8 cellular contexts compared by ENCODE assay signal in genomic region chr13:112712451-112712881, GRCh38. TPM values are rescaled to one million over a fixed set of nuclear protein-coding genes. Genes with fewer than 3 reads are reported as not detected.
DNase-seq lines count a peak whose midpoint lies in the region; ATAC-seq, FAIRE-seq and TF ChIP-seq lines count a peak whose summit lies in the region.

No MANE protein-coding gene starts in this region.

- in situ Hi-C loops in transverse colon (cut with MboI; ENCODE audit: low pct_ligation_motif_present in 1 of 4, low pct_unique_long_range_greater_than_20kb in 1 of 4, low sequenced_read_pairs in 3 of 4) = no loop called here

- H3K4me2 ChIP-seq in OCI-LY7 (ENCODE audit: low read length) = no peak overlapping the region

- no peaks in the 10 kb centered on the region; the same call in 1 of the 2 replicates for H4K20me1 ChIP-seq in OCI-LY7 (ENCODE audit: insufficient read depth, low read length)

- no peak for TF ChIP-seq EP300 in gastroesophageal sphincter (IDR thresholded peaks at IDR 0.05)
- no peak for TF ChIP-seq EP300 in transverse colon (IDR thresholded peaks at IDR 0.05; ENCODE audit: low read depth)

- no peak for DNase-seq in transverse colon
- DNase-seq in GM12892 (ENCODE audit: insufficient read length) = no peak
- no peak for DNase-seq in mesenteric fat pad (ENCODE audit: low spot score)
- no peak for DNase-seq in OCI-LY7 (ENCODE audit: low spot score)

- TF ChIP-seq POLR2A in gastroesophageal sphincter (IDR thresholded peaks at IDR 0.05) (no peak), transverse colon (IDR thresholded peaks at IDR 0.05) (no peak), GM12892 (IDR thresholded peaks at IDR 0.05; ENCODE audit: low read depth, low read length) (no peak)

- no peak for FAIRE-seq in GM12892 (lab: Jason Lieb, UNC)

- H3K4me1 ChIP-seq in gastroesophageal sphincter (peaks cover 0 to 44% (median 23%) of the 10 kb centered on the region in 3 donors), neuron (ENCODE audit: insufficient read depth, low read length) (peaks cover 20% of the 10 kb centered on the region), transverse colon (peaks cover 17 to 21% (median 18%) of the 10 kb centered on the region in 4 donors), OCI-LY7 (ENCODE audit: insufficient read depth, low read length, poor library complexity, severe bottlenecking) (no peaks in the 10 kb centered on the region)

- H3K79me2 ChIP-seq in OCI-LY7 (ENCODE audit: insufficient read depth, low read depth, low read length) = no peaks in the 10 kb centered on the region

- H3K9me3 ChIP-seq in gastroesophageal sphincter = peaks cover 0 to 9% (median 0%) of the 10 kb centered on the region in 3 donors
- peaks cover 4% of the 10 kb centered on the region for H3K9me3 ChIP-seq in neuron (ENCODE audit: low read length)
- H3K9me3 ChIP-seq in transverse colon = no peaks in the 10 kb centered on the region
- H3K9me3 ChIP-seq in OCI-LY7 (ENCODE audit: low read length) = no peaks in the 10 kb centered on the region

- H3K36me3 ChIP-seq in gastroesophageal sphincter = no peaks in the 10 kb centered on the region
- no peaks in the 10 kb centered on the region for H3K36me3 ChIP-seq in neuron (ENCODE audit: insufficient read depth, low read length)
- H3K36me3 ChIP-seq in transverse colon = no peaks in the 10 kb centered on the region
- no peaks in the 10 kb centered on the region for H3K36me3 ChIP-seq in OCI-LY7 (ENCODE audit: insufficient read depth, low read length)

- intact Hi-C loops in transverse colon (cut with DNase I; ENCODE audit: low total_unique reads) (no loop called here), OCI-LY7 (cut with micrococcal nuclease; ENCODE audit: unreplicated experiment) (no loop called here)

- H3K4me3 ChIP-seq in WI38 (ENCODE audit: low read depth, low read length) (peak overlapping the region; percentile 15; the same call in 1 of the 2 replicates), gastroesophageal sphincter (no peak overlapping the region), neuron (ENCODE audit: low read length) (peak overlapping the region; percentile 23), transverse colon (no peak overlapping the region), OCI-LY7 (ENCODE audit: low read depth, low read length, poor library complexity, severe bottlenecking) (no peak overlapping the region)

- H3K27me3 ChIP-seq in gastroesophageal sphincter = no peaks in the 10 kb centered on the region
- no peaks in the 10 kb centered on the region for H3K27me3 ChIP-seq in neuron (ENCODE audit: insufficient read depth, low read length)
- no peaks in the 10 kb centered on the region for H3K27me3 ChIP-seq in transverse colon

- ATAC-seq in gastroesophageal sphincter (no peak), HG03439 (IDR thresholded peaks at IDR 0.05; ENCODE audit: unreplicated experiment) (no peak)

- WGBS in gastroesophageal sphincter (ENCODE audit: low coverage in 1 of 2), 2 donors = 60% methylated on average over 1 of the region's 13 CpGs; no CpG with 5 or more reads in 1 of the 2 donors
- WGBS in transverse colon (ENCODE audit: low coverage in 1 of 2), 2 donors = 92 to 100% methylated on average over 1 to 13 of the region's 13 CpGs

- H2AFZ ChIP-seq in neuron (ENCODE audit: low read depth, low read length) = no peak overlapping the region
- no peak overlapping the region for H2AFZ ChIP-seq in OCI-LY7 (ENCODE audit: low read length)

- peak overlapping the region; percentile 67 to 91 (median 87) for H3K27ac ChIP-seq in gastroesophageal sphincter
- peak overlapping the region; percentile 73 to 87 (median 76) for H3K27ac ChIP-seq in transverse colon
- H3K27ac ChIP-seq in OCI-LY7 (ENCODE audit: low read depth, low read length, poor library complexity, severe bottlenecking) = no peak overlapping the region

- BruUV-seq in OCI-LY7 (replicated peaks; lab: Mats Ljungman, UMichigan) = no TSS peak

- CTCF ChIA-PET in OCI-LY7 (lab: Charles Lee; ENCODE audit: unreplicated experiment) = no interaction called here

- TF ChIP-seq CTCF in WI38 (IDR thresholded peaks at IDR 0.05; ENCODE audit: low read depth, low read length) = no peak
- TF ChIP-seq CTCF in gastroesophageal sphincter (IDR thresholded peaks at IDR 0.05) = no peak
- TF ChIP-seq CTCF in transverse colon (IDR thresholded peaks at IDR 0.05) = no peak
- TF ChIP-seq CTCF in OCI-LY7 (conservative IDR thresholded peaks at IDR 0.05; ENCODE audit: low read length) = no peak

- POLR2A ChIA-PET in OCI-LY7 (lab: Charles Lee) = no interaction called here

- no peaks in the 10 kb centered on the region for H3K9me2 ChIP-seq in OCI-LY7 (ENCODE audit: insufficient read depth, low read length)

RNA-seq across cellular contexts. Expression of gene ATP11A, which starts 22.6 kb away (rescaled TPM):
- total RNA-seq in gastroesophageal sphincter = 10 to 100 TPM; 12.9 to 21.7 (median 17.1) TPM
- total RNA-seq in transverse colon = 10 to 100 TPM; 10.2 to 17.5 (median 13.3) TPM
- polyA plus RNA-seq in GM12892 (2012; ENCODE audit: missing spikeins) = 18.7 TPM
- total RNA-seq in mesenteric fat pad = 63.5 TPM
- total RNA-seq in OCI-LY7 (2014; rRNA removed; shearing (Covaris generic)) = 3.4 and 8.8 TPM in 2 replicates
- 22.1 and 23.1 TPM in 2 replicates for total RNA-seq in OCI-LY7 (2022)

Comparison
In these comparisons a context has a peak if more than half of its experiments do, and no peak if none do; other contexts are left out.
1. H3K4me3 ChIP-seq: peak in WI38 (single experiment) and neuron (single experiment); none in gastroesophageal sphincter (0 of 2), transverse colon (0 of 4) and OCI-LY7 (single experiment).